In the genomic region with DNA sequence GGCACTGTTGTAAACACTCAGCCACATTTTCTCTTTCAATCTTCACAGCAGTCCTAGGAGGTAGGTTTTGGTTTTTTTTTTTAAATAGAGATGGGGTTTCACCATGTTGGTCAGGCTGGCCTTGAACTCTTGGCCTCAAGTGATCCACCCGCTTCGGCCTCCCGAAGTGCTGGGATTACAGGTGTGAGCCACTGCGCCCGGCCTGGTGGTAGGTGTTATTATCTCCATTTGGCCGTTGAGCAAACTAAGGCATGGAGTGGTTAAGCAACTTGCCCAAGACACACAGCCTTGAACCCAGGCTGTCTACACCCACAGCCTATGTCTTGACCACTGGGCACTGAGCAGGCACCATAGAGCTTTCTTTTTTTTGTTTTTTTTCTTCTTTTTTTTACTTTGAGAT, we compare ENCODE assay signal across 19 cellular contexts. TPM values are rescaled to one million over a fixed set of nuclear protein-coding genes. Genes with fewer than 3 reads are reported as not detected.
DNase-seq lines count a peak whose midpoint lies in the region; TF ChIP-seq lines count a peak whose summit lies in the region.
"Had no signal": no experiment of that assay in that cellular context is flagged by ENCODE, and none has a peak within 500 bp of the region (broad histone marks: within the 10 kb centered on the region; RNA-seq: fewer than 3 reads in every experiment).

No MANE protein-coding gene starts in this region.

- H3K9ac ChIP-seq in neural progenitor cell: no peak overlapping the region

- DNase-seq in EH (ENCODE audit: low read depth) (peak; percentile 15), esophagus muscularis mucosa (ENCODE audit: extremely low spot score) (no peak), neural progenitor cell (ENCODE audit: low spot score) (no peak), NCI-H2081 treated with DMSO at 0.1 percent for 48 hours (lab: John Stamatoyannopoulos, UW) (no peak), OCI-M2 (lab: John Stamatoyannopoulos, UW; ENCODE audit: unreplicated experiment) (no peak), erythroblast (lab: John Stamatoyannopoulos, UW) (no peak)
- DNase-seq: activated CD4-positive, alpha-beta T cell treated with anti-CD3 and anti-CD28 coated beads for 48 hours; activated effector memory CD4-positive, alpha-beta T cell treated with Interleukin-2 at 50 U/mL for 16 hours; activated naive CD8-positive, alpha-beta T cell treated with anti-CD3 and anti-CD28 coated beads, Interleukin-2, amount 50 U/mL, for 24 hours; dermis blood vessel endothelial cell; H7; NCI-H1105; NCI-H526; retina; SHP77 treated with DMSO at 0.1 percent for 48 hours; T-helper 1 cell had no signal

- intact Hi-C loops in esophagus muscularis mucosa (cut with DNase I): no loop called here

- WGBS in esophagus muscularis mucosa: 81% methylated on average over 6 of the region's 6 CpGs

- H3K4me3 ChIP-seq in esophagus muscularis mucosa (no peak overlapping the region), neural progenitor cell (no peak overlapping the region)

- peaks cover 34% of the 10 kb centered on the region for H3K4me1 Mint-ChIP-seq in neural progenitor cell

- no peaks in the 10 kb centered on the region for H4K20me1 ChIP-seq in neural progenitor cell (ENCODE audit: low read depth)

- no peaks in the 10 kb centered on the region for H3K9me3 Mint-ChIP-seq in neural progenitor cell
- H3K9me3 Mint-ChIP-seq: activated naive CD8-positive, alpha-beta T cell treated with anti-CD3 and anti-CD28 coated beads, Interleukin-2, amount 50 U/mL, for 24 hours had no signal

- peaks cover 44 to 76% (median 72%) of the 10 kb centered on the region in 4 donors for H3K4me1 ChIP-seq in esophagus muscularis mucosa
- H3K4me1 ChIP-seq in neural progenitor cell: peaks cover 12% of the 10 kb centered on the region

- H3K79me2 ChIP-seq in neural progenitor cell (ENCODE audit: low read depth): no peaks in the 10 kb centered on the region

- H3K36me3 Mint-ChIP-seq in neural progenitor cell: no peaks in the 10 kb centered on the region

- H2AFZ ChIP-seq in neural progenitor cell (replicated peaks): no peak overlapping the region

- no peak for TF ChIP-seq EP300 in esophagus muscularis mucosa (IDR thresholded peaks at IDR 0.05)

- H3K27ac Mint-ChIP-seq in neural progenitor cell: peak overlapping the region; percentile 53
- H3K27ac Mint-ChIP-seq: activated naive CD8-positive, alpha-beta T cell treated with anti-CD3 and anti-CD28 coated beads, Interleukin-2, amount 50 U/mL, for 24 hours had no signal

- peaks cover 19% of the 10 kb centered on the region for H3F3A ChIP-seq in neural progenitor cell (ENCODE audit: low read depth)

- H3K27me3 ChIP-seq in esophagus muscularis mucosa (no peaks in the 10 kb centered on the region), neural progenitor cell (no peaks in the 10 kb centered on the region)
- H3K27me3 ChIP-seq: neutrophil had no signal

- peaks cover 0 to 30% (median 11%) of the 10 kb centered on the region in 4 donors for H3K36me3 ChIP-seq in esophagus muscularis mucosa
- H3K36me3 ChIP-seq in neural progenitor cell: no peaks in the 10 kb centered on the region
- H3K36me3 ChIP-seq: neutrophil had no signal

- TF ChIP-seq CTCF in esophagus muscularis mucosa (IDR thresholded peaks at IDR 0.05) (no peak), neural progenitor cell (IDR thresholded peaks at IDR 0.05) (no peak)

- TF ChIP-seq POLR2A in esophagus muscularis mucosa (IDR thresholded peaks at IDR 0.05; ENCODE audit: low read depth): no peak
- no peak for TF ChIP-seq POLR2A in erythroblast (IDR thresholded peaks at IDR 0.05; ENCODE audit: low read length)

- no peaks in the 10 kb centered on the region for H3K9me3 ChIP-seq in esophagus muscularis mucosa
- H3K9me3 ChIP-seq in neural progenitor cell (ENCODE audit: low read depth): no peaks in the 10 kb centered on the region
- H3K9me3 ChIP-seq: neutrophil had no signal

- H3K4me3 Mint-ChIP-seq in neural progenitor cell: no peak overlapping the region
- H3K4me3 Mint-ChIP-seq: activated naive CD8-positive, alpha-beta T cell treated with anti-CD3 and anti-CD28 coated beads, Interleukin-2, amount 50 U/mL, for 24 hours had no signal

- peak overlapping the region; percentile 84 to 96 (median 86) for H3K27ac ChIP-seq in esophagus muscularis mucosa (replicated peaks in 1 of 4)
- no peak overlapping the region for H3K27ac ChIP-seq in neural progenitor cell
- H3K27ac ChIP-seq: neutrophil had no signal

- peaks cover 12% of the 10 kb centered on the region for H3K27me3 Mint-ChIP-seq in neural progenitor cell (ENCODE audit: insufficient read depth, low read depth)

- no peak overlapping the region for H3K4me2 ChIP-seq in neural progenitor cell

RNA-seq across cellular contexts. Expression of a gene that starts 8.6 kb away (rescaled TPM):
- total RNA-seq in esophagus muscularis mucosa (100 to 1,000 TPM in 1 of 4 donors, 10 to 100 TPM in 3; 72.7 to 145 (median 82.8) TPM), neural progenitor cell (ENCODE audit: low replicate concordance) (1.5 TPM in 1 of 2 replicates, not detected in the other)
- total RNA-seq: bronchial epithelial cell, dermis blood vessel endothelial cell, frontal cortex had no signal

RNA-seq across cellular contexts. Expression of a gene that starts 24.0 kb away (rescaled TPM):
- total RNA-seq in esophagus muscularis mucosa (10 to 100 TPM; 20.2 to 46.3 (median 37.5) TPM), neural progenitor cell (ENCODE audit: low replicate concordance) (12.0 and 31.4 TPM in 2 replicates)

RNA-seq across cellular contexts. Expression of a gene that starts 27.0 kb away (rescaled TPM):
- total RNA-seq in esophagus muscularis mucosa (100 to 1,000 TPM in 1 of 4 donors, 10 to 100 TPM in 3; 20.7 to 123 (median 41.5) TPM), neural progenitor cell (ENCODE audit: low replicate concordance) (1.1 and 4.2 TPM in 2 replicates)

RNA-seq across cellular contexts. Expression of a gene that starts 44.5 kb away (rescaled TPM):
- 1 to 10 TPM in 3 of 4 donors, under 1 TPM in 1; 0.98 to 1.8 (median 1.5) TPM for total RNA-seq in esophagus muscularis mucosa
- 8.7 and 27.9 TPM in 2 replicates for total RNA-seq in neural progenitor cell (ENCODE audit: low replicate concordance)

Comparison
In these comparisons a context has a peak if more than half of its experiments do, and no peak if none do; other contexts are left out.
1. RNA of a gene that starts 8.6 kb away (total RNA-seq): 72.7 to 145 TPM in esophagus muscularis mucosa; 1.5 TPM in neural progenitor cell; every median in the first group is over 10 times any median in the second.